ENCODE assay signal across 14 cellular contexts in the genomic region with DNA sequence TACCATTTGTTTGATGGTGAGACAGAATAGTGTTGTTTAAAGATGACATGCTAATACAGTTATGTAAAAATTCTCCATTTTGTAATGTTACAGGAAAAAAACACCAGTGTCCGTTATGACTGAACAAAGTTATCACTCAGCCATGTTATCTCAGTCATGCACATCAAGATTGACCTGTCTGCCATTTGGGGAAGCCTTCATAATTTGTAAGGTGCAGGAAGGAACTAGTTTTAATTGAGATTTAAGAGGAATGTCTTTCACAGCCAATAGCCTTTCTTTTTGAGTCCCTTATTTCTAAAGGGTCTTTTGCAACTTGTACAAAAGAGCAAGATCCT.
DNase-seq lines count a peak whose midpoint lies in the region; ATAC-seq and FAIRE-seq lines count a peak whose summit lies in the region.
"Had no signal": no experiment of that assay in that cellular context is flagged by ENCODE, and none has a peak within 500 bp of the region (broad histone marks: within the 10 kb centered on the region; RNA-seq: fewer than 3 reads in every experiment).

No MANE protein-coding gene starts in this region.

- peak overlapping the region; percentile 59 for H3K27ac ChIP-seq in urinary bladder (ENCODE audit: low read depth)

- no peaks in the 10 kb centered on the region for H3K27me3 Mint-ChIP-seq in activated naive CD8-positive, alpha-beta T cell
- no peaks in the 10 kb centered on the region for H3K27me3 Mint-ChIP-seq in activated naive CD8-positive, alpha-beta T cell treated with anti-CD3 and anti-CD28 coated beads, Interleukin-2, amount 50 U/mL, for 24 hours
- no peaks in the 10 kb centered on the region for H3K27me3 Mint-ChIP-seq in activated T-helper 17 cell treated with anti-CD3 and anti-CD28 coated beads, Interleukin-2, amount 50 U/mL, for 72 hours
- no peaks in the 10 kb centered on the region for H3K27me3 Mint-ChIP-seq in naive thymus-derived CD8-positive, alpha-beta T cell

- no peak for FAIRE-seq in RCC 7860 (lab: Jason Lieb, UNC)

- H3K36me3 ChIP-seq in urinary bladder (ENCODE audit: insufficient read depth) = no peaks in the 10 kb centered on the region

- H3K9me3 Mint-ChIP-seq in activated naive CD8-positive, alpha-beta T cell (ENCODE audit: low read depth) = no peaks in the 10 kb centered on the region
- no peaks in the 10 kb centered on the region for H3K9me3 Mint-ChIP-seq in activated naive CD8-positive, alpha-beta T cell treated with anti-CD3 and anti-CD28 coated beads, Interleukin-2, amount 50 U/mL, for 24 hours
- no peaks in the 10 kb centered on the region for H3K9me3 Mint-ChIP-seq in activated T-helper 17 cell treated with anti-CD3 and anti-CD28 coated beads, Interleukin-2, amount 50 U/mL, for 72 hours
- no peaks in the 10 kb centered on the region for H3K9me3 Mint-ChIP-seq in naive thymus-derived CD8-positive, alpha-beta T cell

- DNase-seq in activated naive CD8-positive, alpha-beta T cell treated with anti-CD3 and anti-CD28 coated beads, Interleukin-2, amount 50 U/mL, for 24 hours = no peak
- no peak for DNase-seq in naive thymus-derived CD8-positive, alpha-beta T cell
- no peak for DNase-seq in activated CD4-positive, alpha-beta T cell treated with anti-CD3 and anti-CD28 coated beads, Interleukin-2, amount 50 U/mL, for 4 hours
- DNase-seq in RCC 7860 (ENCODE audit: low spot score) = no peak
- DNase-seq: activated CD4-positive, alpha-beta T cell treated with anti-CD3 and anti-CD28 coated beads for 1 hour; activated T-cell treated with anti-CD3 and anti-CD28 coated beads, Interleukin-2, amount 50 U/mL, for 1 hour; DMS53; GOT3; hypothalamus; mesenchymal stem cell had no signal

- no peak overlapping the region for H3K4me3 ChIP-seq in urinary bladder (ENCODE audit: low read depth, low read length)

- ATAC-seq in activated naive CD8-positive, alpha-beta T cell treated with anti-CD3 and anti-CD28 coated beads, Interleukin-2, amount 50 U/mL, for 24 hours = no peak
- peak; percentile 19 for ATAC-seq in activated T-helper 17 cell treated with anti-CD3 and anti-CD28 coated beads, Interleukin-2, amount 50 U/mL, for 72 hours (replicated peaks)
- no peak for ATAC-seq in naive thymus-derived CD8-positive, alpha-beta T cell
- ATAC-seq in HG02588 (IDR thresholded peaks at IDR 0.05; ENCODE audit: unreplicated experiment) = no peak

- H3K27ac Mint-ChIP-seq in activated naive CD8-positive, alpha-beta T cell = peak overlapping the region; percentile 67
- no peak overlapping the region for H3K27ac Mint-ChIP-seq in activated naive CD8-positive, alpha-beta T cell treated with anti-CD3 and anti-CD28 coated beads, Interleukin-2, amount 50 U/mL, for 24 hours
- H3K27ac Mint-ChIP-seq in activated T-helper 17 cell treated with anti-CD3 and anti-CD28 coated beads, Interleukin-2, amount 50 U/mL, for 72 hours = peak overlapping the region; percentile 28
- H3K27ac Mint-ChIP-seq in naive thymus-derived CD8-positive, alpha-beta T cell = peak overlapping the region in 8 of 10 donors; percentile 3 to 80 (median 61)

- POLR2A ChIA-PET in naive thymus-derived CD8-positive, alpha-beta T cell (lab: Charles Lee) = interaction anchor here (0.6 to 10.3 kb wide), 8 partner anchors 10 to 563 kb away, joined by 3 to 150 read pairs (median 9); a partner anchor contains a TSS

- no peak overlapping the region for H3K4me3 Mint-ChIP-seq in activated naive CD8-positive, alpha-beta T cell
- no peak overlapping the region for H3K4me3 Mint-ChIP-seq in activated naive CD8-positive, alpha-beta T cell treated with anti-CD3 and anti-CD28 coated beads, Interleukin-2, amount 50 U/mL, for 24 hours
- H3K4me3 Mint-ChIP-seq in activated T-helper 17 cell treated with anti-CD3 and anti-CD28 coated beads, Interleukin-2, amount 50 U/mL, for 72 hours = peak overlapping the region; percentile 16
- H3K4me3 Mint-ChIP-seq in naive thymus-derived CD8-positive, alpha-beta T cell = no peak overlapping the region

- peaks cover 4% of the 10 kb centered on the region for H3K4me1 ChIP-seq in urinary bladder (ENCODE audit: insufficient read depth)

- peaks cover 2% of the 10 kb centered on the region for H3K36me3 Mint-ChIP-seq in activated naive CD8-positive, alpha-beta T cell
- H3K36me3 Mint-ChIP-seq in activated naive CD8-positive, alpha-beta T cell treated with anti-CD3 and anti-CD28 coated beads, Interleukin-2, amount 50 U/mL, for 24 hours (ENCODE audit: low read depth) = no peaks in the 10 kb centered on the region
- no peaks in the 10 kb centered on the region for H3K36me3 Mint-ChIP-seq in activated T-helper 17 cell treated with anti-CD3 and anti-CD28 coated beads, Interleukin-2, amount 50 U/mL, for 72 hours (ENCODE audit: low read depth)
- H3K36me3 Mint-ChIP-seq in naive thymus-derived CD8-positive, alpha-beta T cell = no peaks in the 10 kb centered on the region

- H3K4me1 Mint-ChIP-seq in activated naive CD8-positive, alpha-beta T cell (ENCODE audit: low read depth) = peaks cover 62% of the 10 kb centered on the region
- H3K4me1 Mint-ChIP-seq in activated naive CD8-positive, alpha-beta T cell treated with anti-CD3 and anti-CD28 coated beads, Interleukin-2, amount 50 U/mL, for 24 hours = peaks cover 67% of the 10 kb centered on the region
- peaks cover 34% of the 10 kb centered on the region for H3K4me1 Mint-ChIP-seq in activated T-helper 17 cell treated with anti-CD3 and anti-CD28 coated beads, Interleukin-2, amount 50 U/mL, for 72 hours
- peaks cover 20 to 75% (median 53%) of the 10 kb centered on the region in 4 donors for H3K4me1 Mint-ChIP-seq in naive thymus-derived CD8-positive, alpha-beta T cell

- 69% methylated on average over 1 of the region's 1 CpG for WGBS in urinary bladder
